Comparison of ENCODE assay signal across 8 cellular contexts in the genomic region with DNA sequence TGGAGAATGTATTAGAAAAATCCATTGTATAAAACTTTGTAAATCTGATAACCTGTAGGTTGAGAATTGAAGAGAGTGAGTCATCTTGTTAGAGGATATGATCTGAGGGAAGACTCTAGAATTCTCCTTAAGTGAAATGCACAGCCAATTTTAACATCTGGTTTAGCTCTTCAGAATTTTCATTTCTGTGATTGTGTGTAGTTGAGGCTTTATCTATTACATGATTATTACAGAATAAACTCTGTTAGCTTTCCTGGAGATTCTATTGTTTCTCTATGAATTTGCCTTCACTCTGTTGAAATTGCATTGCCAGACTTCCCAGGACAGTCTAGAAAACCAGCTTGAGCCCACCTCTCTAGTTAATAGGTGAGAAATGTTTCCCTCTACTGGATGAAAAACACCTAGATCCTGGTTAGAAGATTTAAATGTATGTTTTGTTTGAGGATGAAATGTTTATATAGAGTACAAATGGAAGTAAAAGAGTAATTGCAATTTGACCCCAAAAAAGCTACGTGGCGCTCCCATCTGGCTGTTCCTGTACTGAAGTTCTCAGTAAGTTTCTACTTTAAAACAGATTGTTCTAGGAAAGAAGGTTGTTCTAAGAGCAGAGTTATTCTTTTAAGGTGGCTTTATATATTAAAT. TPM values are rescaled to one million over a fixed set of nuclear protein-coding genes. Genes with fewer than 3 reads are reported as not detected.
DNase-seq lines count a peak whose midpoint lies in the region; ATAC-seq, FAIRE-seq and TF ChIP-seq lines count a peak whose summit lies in the region.

No MANE protein-coding gene starts in this region.

- H3K27ac Mint-ChIP-seq in neural crest cell (ENCODE audit: unreplicated experiment), result no peak overlapping the region

- peak overlapping the region; percentile 100 for H3K4me3 Mint-ChIP-seq in neural crest cell

- intact Hi-C loops in heart left ventricle (cut with DNase I) (loop anchor here in 1 of 10 donors (10.0 kb wide), 1 partner anchor 356 kb away; no protein-coding TSS in a partner anchor), cardiac septum (cut with DNase I) (loop anchor here (10.0 kb wide), 1 partner anchor 456 kb away; a partner anchor contains a TSS)

- 26 to 41% (median 35%) methylated on average over 2 of the region's 2 CpGs for WGBS in heart left ventricle, 4 donors
- WGBS in small intestine, 3 donors, result 20 to 31% (median 25%) methylated on average over 2 of the region's 2 CpGs

- H3K27ac ChIP-seq in heart left ventricle (peak overlapping the region; percentile 24 to 97 (median 96)), OCI-LY1 (ENCODE audit: low read depth, low read length, poor library complexity, severe bottlenecking) (no peak overlapping the region), small intestine (ENCODE audit: low read depth in 1 of 2, low read length in 1 of 2) (peak overlapping the region in 1 of 2 donors; percentile 54)

- H3K4me1 Mint-ChIP-seq in neural crest cell, result peaks cover 64% of the 10 kb centered on the region

- H3F3A ChIP-seq in OCI-LY1 (ENCODE audit: insufficient read depth, low read length), result no peaks in the 10 kb centered on the region

- H3K4me2 ChIP-seq in OCI-LY1 (ENCODE audit: low read length), result peak overlapping the region; percentile 76

- H3K9me3 ChIP-seq in heart left ventricle, result no peaks in the 10 kb centered on the region
- no peaks in the 10 kb centered on the region for H3K9me3 ChIP-seq in OCI-LY1 (ENCODE audit: low read length)
- no peaks in the 10 kb centered on the region for H3K9me3 ChIP-seq in small intestine (ENCODE audit: control insufficient read depth, low read depth)

- no peak for ATAC-seq in heart left ventricle
- no peak for ATAC-seq in HG03520 (IDR thresholded peaks at IDR 0.05; ENCODE audit: unreplicated experiment)
- ATAC-seq in HG02642 (IDR thresholded peaks at IDR 0.05; ENCODE audit: poor library complexity, unreplicated experiment), result no peak

- H3K9ac ChIP-seq in OCI-LY1 (ENCODE audit: low read length), result no peak overlapping the region

- H3K9me3 Mint-ChIP-seq in neural crest cell, result peaks cover 3% of the 10 kb centered on the region

- DNase-seq in heart left ventricle (no peak), cardiac septum (ENCODE audit: low spot score) (no peak), dermis blood vessel endothelial cell (peak; percentile 64), neural crest cell (ENCODE audit: low read depth, low spot score) (no peak), small intestine (no peak)

- H3K9me2 ChIP-seq in OCI-LY1 (ENCODE audit: low read depth, low read length), result no peaks in the 10 kb centered on the region

- H3K79me2 ChIP-seq in OCI-LY1 (ENCODE audit: insufficient read depth, low read length), result peaks cover 15% of the 10 kb centered on the region; the same call in 1 of the 2 replicates

- peaks cover 13% of the 10 kb centered on the region for H3K36me3 Mint-ChIP-seq in neural crest cell (ENCODE audit: low read depth)

- FAIRE-seq in small intestine (lab: Jason Lieb, UNC), result no peak

- no peaks in the 10 kb centered on the region for H4K20me1 ChIP-seq in OCI-LY1 (ENCODE audit: insufficient read depth, low read length)

- H3K4me3 ChIP-seq in heart left ventricle (peak overlapping the region; percentile 30 to 97 (median 86)), OCI-LY1 (ENCODE audit: low read depth, low read length, poor library complexity, severe bottlenecking) (peak overlapping the region; percentile 92), small intestine (ENCODE audit: low read depth in 1 of 2, low read length in 2 of 2) (peak overlapping the region in 1 of 2 donors; percentile 30)

- no peak overlapping the region for H2AFZ ChIP-seq in OCI-LY1 (ENCODE audit: low read length)

- peaks cover 0 to 72% (median 32%) of the 10 kb centered on the region in 12 donors for H3K4me1 ChIP-seq in heart left ventricle
- peaks cover 31% of the 10 kb centered on the region for H3K4me1 ChIP-seq in OCI-LY1 (ENCODE audit: insufficient read depth, low read length, severe bottlenecking)
- H3K4me1 ChIP-seq in small intestine (ENCODE audit: control insufficient read depth in 2 of 2, insufficient read depth in 1 of 2, low read depth in 1 of 2, low read length in 1 of 2), result peaks cover 4 to 14% of the 10 kb centered on the region in 2 donors

- no peaks in the 10 kb centered on the region for H3K27me3 ChIP-seq in heart left ventricle
- H3K27me3 ChIP-seq in OCI-LY1 (ENCODE audit: insufficient read depth, low read length), result no peaks in the 10 kb centered on the region
- no peaks in the 10 kb centered on the region for H3K27me3 ChIP-seq in small intestine (ENCODE audit: control insufficient read depth in 2 of 2, insufficient read depth in 2 of 2, low read length in 2 of 2)

- no peaks in the 10 kb centered on the region for H3K27me3 Mint-ChIP-seq in neural crest cell (ENCODE audit: low read depth)

- TF ChIP-seq CTCF in heart left ventricle (IDR thresholded peaks at IDR 0.05) (peak in 5 of 12 donors; percentile 13 to 45 (median 25)), OCI-LY1 (IDR thresholded peaks at IDR 0.05; ENCODE audit: low read length) (peak; percentile 42; the same call in 1 of the 2 replicates), neural crest cell (conservative IDR thresholded peaks at IDR 0.05) (peak; percentile 57)

- H3K36me3 ChIP-seq in heart left ventricle (peaks cover 0 to 11% (median 0%) of the 10 kb centered on the region in 9 donors), OCI-LY1 (ENCODE audit: insufficient read depth, low read length) (0 out of 2 replicates have a peak, but pooled peaks cover 3% of the 10 kb centered on the region), small intestine (ENCODE audit: control insufficient read depth in 2 of 2, insufficient read depth in 2 of 2, low read length in 2 of 2) (no peaks in the 10 kb centered on the region)

- TF ChIP-seq POLR2A in heart left ventricle (IDR thresholded peaks at IDR 0.05), result no peak

RNA-seq across cellular contexts. Expression of a gene that starts 2.9 kb away (rescaled TPM):
- total RNA-seq in heart left ventricle (100 to 1,000 TPM; 168 to 667 (median 248) TPM), cardiac septum (116 TPM), dermis blood vessel endothelial cell (154 and 162 TPM in 2 replicates), neural crest cell (59.1 and 59.2 TPM in 2 replicates)
- polyA plus RNA-seq in heart left ventricle (100 to 1,000 TPM in 1 of 2 donors, 10 to 100 TPM in 1; 59.9 to 242 TPM), small intestine (10 to 100 TPM; 15.9 to 26.0 (median 18.9) TPM)
